In the genomic region with DNA sequence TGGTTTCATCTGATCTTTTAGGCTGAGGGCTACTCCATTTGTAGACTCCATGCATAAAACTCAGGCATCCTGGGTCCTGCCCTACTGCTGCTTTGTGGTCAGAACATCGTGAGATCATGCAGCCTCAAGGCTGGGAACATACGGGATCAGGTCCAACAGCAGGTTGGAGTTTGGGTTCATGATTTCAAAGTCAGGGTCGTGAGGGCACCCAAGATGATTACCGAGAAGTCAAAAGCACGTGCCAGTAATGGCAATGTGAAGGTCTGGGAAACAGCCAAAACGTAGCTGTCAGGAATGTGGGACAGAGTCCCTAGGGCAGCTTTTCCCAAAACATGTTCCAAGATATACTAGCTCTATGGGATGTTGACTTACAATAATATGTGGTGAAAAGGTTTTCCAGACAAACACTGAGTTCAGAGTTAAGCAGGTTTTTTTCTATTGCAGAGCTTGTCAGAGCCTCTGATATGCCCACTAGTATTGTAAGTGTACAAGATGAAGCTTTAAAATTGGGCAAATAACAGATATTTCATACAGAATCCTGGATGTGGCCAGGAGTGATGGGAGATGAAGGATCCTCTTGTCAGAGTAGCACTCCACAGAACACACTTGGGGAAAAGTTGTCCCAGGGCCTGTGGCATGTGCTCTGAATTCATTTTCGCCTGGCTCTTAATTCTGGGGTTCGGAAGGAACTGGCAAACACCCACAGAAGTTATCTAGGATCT, we compare ENCODE assay signal across 11 cellular contexts.
DNase-seq lines count a peak whose midpoint lies in the region; ATAC-seq, FAIRE-seq and TF ChIP-seq lines count a peak whose summit lies in the region.
"Had no signal": no experiment of that assay in that cellular context is flagged by ENCODE, and none has a peak within 500 bp of the region (broad histone marks: within the 10 kb centered on the region; RNA-seq: fewer than 3 reads in every experiment).

No MANE protein-coding gene starts in this region.

- H3K27me3 Mint-ChIP-seq in CD14-positive monocyte (ENCODE audit: low read depth in 3 of 3) = no peaks in the 10 kb centered on the region
- peaks cover 2% of the 10 kb centered on the region for H3K27me3 Mint-ChIP-seq in activated CD4-positive, alpha-beta memory T cell treated with anti-CD3 and anti-CD28 coated beads, Interleukin-2, amount 10 ng/mL, durations not matched to agents 7 days and 5 days

- peaks cover 0 to 1% (median 0%) of the 10 kb centered on the region in 7 donors for H3K9me3 Mint-ChIP-seq in CD14-positive monocyte
- no peaks in the 10 kb centered on the region for H3K9me3 Mint-ChIP-seq in activated CD4-positive, alpha-beta memory T cell treated with anti-CD3 and anti-CD28 coated beads, Interleukin-2, amount 10 ng/mL, durations not matched to agents 7 days and 5 days
- H3K9me3 Mint-ChIP-seq: activated naive CD4-positive, alpha-beta T cell treated with anti-CD3 and anti-CD28 coated beads, Interleukin-2, amount 50 U/mL, for 72 hours had no signal

- H3K27ac ChIP-seq in body of pancreas = peak overlapping the region in 2 of 4 donors; percentile 39 to 63
- H3K27ac ChIP-seq in left ventricle myocardium inferior (replicated peaks) = peak overlapping the region; percentile 82

- 29 to 33% methylated on average over 8 of the region's 8 CpGs for WGBS in body of pancreas, 2 donors

- CTCF ChIA-PET in activated CD4-positive, alpha-beta memory T cell treated with anti-CD3 and anti-CD28 coated beads, Interleukin-2, amount 10 ng/mL, durations not matched to agents 7 days and 5 days (lab: Charles Lee) = no interaction called here

- H3K4me1 ChIP-seq in body of pancreas (peaks cover 48% of the 10 kb centered on the region), left ventricle myocardium inferior (peaks cover 94% of the 10 kb centered on the region)

- FAIRE-seq in GM19239 (lab: Jason Lieb, UNC) = no peak
- FAIRE-seq: islet of Langerhans had no signal

- TF ChIP-seq POLR2A in body of pancreas (IDR thresholded peaks at IDR 0.05) = no peak

- H3K9me3 ChIP-seq in body of pancreas = no peaks in the 10 kb centered on the region
- no peaks in the 10 kb centered on the region for H3K9me3 ChIP-seq in left ventricle myocardium inferior (replicated peaks)

- DNase-seq in CD14-positive monocyte (ENCODE audit: low spot score) = no peak
- DNase-seq in body of pancreas = peak; percentile 23 to 60 (median 42)
- DNase-seq in left ventricle myocardium inferior = no peak
- peak; percentile 82 for DNase-seq in skeletal muscle cell (ENCODE audit: low read depth)
- no peak for DNase-seq in activated CD4-positive, alpha-beta memory T cell treated with anti-CD3 and anti-CD28 coated beads, Interleukin-2, amount 10 ng/mL, durations not matched to agents 7 days and 5 days
- DNase-seq in stimulated activated CD4-positive, alpha-beta T cell treated with anti-CD3 and anti-CD28 coated beads, Interleukin-2, amount 100 ng/mL, for 48 hours = no peak
- no peak for DNase-seq in GM19239 (ENCODE audit: insufficient read length, low spot score)
- DNase-seq: NCI-H2029 treated with DMSO at 0.1 percent for 48 hours had no signal

- H3K27ac Mint-ChIP-seq in CD14-positive monocyte = peak overlapping the region in 4 of 7 donors; percentile 63 to 91 (median 68)
- no peak overlapping the region for H3K27ac Mint-ChIP-seq in activated CD4-positive, alpha-beta memory T cell treated with anti-CD3 and anti-CD28 coated beads, Interleukin-2, amount 10 ng/mL, durations not matched to agents 7 days and 5 days
- H3K27ac Mint-ChIP-seq: activated naive CD4-positive, alpha-beta T cell treated with anti-CD3 and anti-CD28 coated beads, Interleukin-2, amount 50 U/mL, for 72 hours had no signal

- ATAC-seq in body of pancreas (peak; percentile 67), HG02852 (IDR thresholded peaks at IDR 0.05; ENCODE audit: unreplicated experiment) (no peak)
- ATAC-seq: activated naive CD4-positive, alpha-beta T cell treated with anti-CD3 and anti-CD28 coated beads, Interleukin-2, amount 50 U/mL, for 72 hours had no signal

- peaks cover 36% of the 10 kb centered on the region for H3K4me1 Mint-ChIP-seq in CD14-positive monocyte
- no peaks in the 10 kb centered on the region for H3K4me1 Mint-ChIP-seq in activated CD4-positive, alpha-beta memory T cell treated with anti-CD3 and anti-CD28 coated beads, Interleukin-2, amount 10 ng/mL, durations not matched to agents 7 days and 5 days

- intact Hi-C loops in CD14-positive monocyte (cut with micrococcal nuclease) = no loop called here
- intact Hi-C loops in body of pancreas (cut with DNase I) = loop anchor here (10.0 kb wide), 1 partner anchor 54 kb away; no protein-coding TSS in a partner anchor
- intact Hi-C loops in left ventricle myocardium inferior (cut with micrococcal nuclease) = no loop called here

- TF ChIP-seq CTCF in CD14-positive monocyte (IDR thresholded peaks at IDR 0.05) = no peak
- TF ChIP-seq CTCF in body of pancreas (IDR thresholded peaks at IDR 0.05) = no peak
- TF ChIP-seq CTCF in left ventricle myocardium inferior (IDR thresholded peaks at IDR 0.05; ENCODE audit: borderline replicate concordance) = no peak

- H3K4me3 Mint-ChIP-seq in CD14-positive monocyte = peak overlapping the region in 1 of 2 donors; percentile 39
- H3K4me3 Mint-ChIP-seq in activated CD4-positive, alpha-beta memory T cell treated with anti-CD3 and anti-CD28 coated beads, Interleukin-2, amount 10 ng/mL, durations not matched to agents 7 days and 5 days = no peak overlapping the region

- H3K36me3 ChIP-seq in body of pancreas (replicated peaks in 1 of 2; ENCODE audit: insufficient read depth in 1 of 2, low read depth in 2 of 2) = no peaks in the 10 kb centered on the region
- H3K36me3 ChIP-seq in left ventricle myocardium inferior = no peaks in the 10 kb centered on the region

- H3K36me3 Mint-ChIP-seq in CD14-positive monocyte = peaks cover 30 to 34% of the 10 kb centered on the region in 2 donors
- H3K36me3 Mint-ChIP-seq in activated CD4-positive, alpha-beta memory T cell treated with anti-CD3 and anti-CD28 coated beads, Interleukin-2, amount 10 ng/mL, durations not matched to agents 7 days and 5 days (ENCODE audit: low read depth) = no peaks in the 10 kb centered on the region
- H3K36me3 Mint-ChIP-seq: activated naive CD4-positive, alpha-beta T cell treated with anti-CD3 and anti-CD28 coated beads, Interleukin-2, amount 50 U/mL, for 72 hours had no signal

- H3K4me3 ChIP-seq in body of pancreas (no peak overlapping the region), left ventricle myocardium inferior (peak overlapping the region; percentile 34), skeletal muscle cell (ENCODE audit: low read depth, low read length) (no peak overlapping the region)

- POLR2A ChIA-PET in activated CD4-positive, alpha-beta memory T cell treated with anti-CD3 and anti-CD28 coated beads, Interleukin-2, amount 10 ng/mL, durations not matched to agents 7 days and 5 days (lab: Charles Lee) = no interaction called here

- H3K27me3 ChIP-seq in body of pancreas = no peaks in the 10 kb centered on the region
- H3K27me3 ChIP-seq in left ventricle myocardium inferior (ENCODE audit: low read depth) = no peaks in the 10 kb centered on the region

Comparison
In these comparisons a context has a peak if more than half of its experiments do, and no peak if none do; other contexts are left out.
1. DNase-seq: peak in body of pancreas (4 of 4) and skeletal muscle cell (single experiment); none in CD14-positive monocyte (single experiment), left ventricle myocardium inferior (single experiment), activated CD4-positive, alpha-beta memory T cell treated with anti-CD3 and anti-CD28 coated beads, Interleukin-2, amount 10 ng/mL, durations not matched to agents 7 days and 5 days (single experiment), stimulated activated CD4-positive, alpha-beta T cell treated with anti-CD3 and anti-CD28 coated beads, Interleukin-2, amount 100 ng/mL, for 48 hours (0 of 2) and GM19239 (single experiment).